9 cellular contexts compared by ENCODE assay signal in genomic region chr6:142857609-142858195, GRCh38.
DNase-seq lines count a peak whose midpoint lies in the region; ATAC-seq and TF ChIP-seq lines count a peak whose summit lies in the region.
"Had no signal": no experiment of that assay in that cellular context is flagged by ENCODE, and none has a peak within 500 bp of the region (broad histone marks: within the 10 kb centered on the region; RNA-seq: fewer than 3 reads in every experiment).

No MANE protein-coding gene starts in this region.

- H3K4me1 Mint-ChIP-seq in activated T-cell treated with anti-CD3 and anti-CD28 coated beads, Interleukin-2, amount 50 U/mL, for 72 hours (ENCODE audit: low read depth), result peaks cover 86% of the 10 kb centered on the region

- peak; percentile 13 for ATAC-seq in GM19372 (IDR thresholded peaks at IDR 0.05; ENCODE audit: low read depth, unreplicated experiment)
- ATAC-seq in HG03039 (IDR thresholded peaks at IDR 0.05; ENCODE audit: unreplicated experiment), result peak; percentile 10
- peak in 1 of 2 donors; percentile 3 for ATAC-seq in activated T-cell treated with anti-CD3 and anti-CD28 coated beads, Interleukin-2, amount 50 U/mL, for 72 hours (replicated peaks in 1 of 2)

- intact Hi-C loops in spleen (cut with DNase I; ENCODE audit: low total_unique reads), result no loop called here

- H3K4me1 ChIP-seq in spleen, result peaks cover 9 to 92% (median 60%) of the 10 kb centered on the region in 6 donors

- 31 to 44% (median 36%) methylated on average over 10 of the region's 10 CpGs for WGBS in spleen, 5 donors

- H3K4me3 Mint-ChIP-seq in activated T-cell treated with anti-CD3 and anti-CD28 coated beads, Interleukin-2, amount 50 U/mL, for 72 hours, result peak overlapping the region; percentile 72 to 82

- peak overlapping the region; percentile 98 for H3K27ac Mint-ChIP-seq in activated T-cell treated with anti-CD3 and anti-CD28 coated beads, Interleukin-2, amount 50 U/mL, for 72 hours

- no peak for DNase-seq in activated T-cell treated with anti-CD3 and anti-CD28 coated beads, Interleukin-2, amount 50 U/mL, for 72 hours
- DNase-seq in spleen (peak; percentile 80), MV-4-11 (lab: John Stamatoyannopoulos, UW) (no peak), OCI-M2 (lab: John Stamatoyannopoulos, UW; ENCODE audit: unreplicated experiment) (no peak), UCSD-AML1 (lab: John Stamatoyannopoulos, UW; ENCODE audit: unreplicated experiment) (no peak)
- DNase-seq: SHP77 had no signal

- peaks cover 2 to 13% of the 10 kb centered on the region in 2 donors for H3K36me3 Mint-ChIP-seq in activated T-cell treated with anti-CD3 and anti-CD28 coated beads, Interleukin-2, amount 50 U/mL, for 72 hours (ENCODE audit: insufficient read depth in 2 of 2)

- H3K36me3 ChIP-seq in spleen, result no peaks in the 10 kb centered on the region
- H3K36me3 ChIP-seq: neutrophil had no signal

- H3K27ac ChIP-seq in spleen, result peak overlapping the region; percentile 61 to 91 (median 76)
- H3K27ac ChIP-seq: neutrophil had no signal

- no peaks in the 10 kb centered on the region for H3K27me3 Mint-ChIP-seq in activated T-cell treated with anti-CD3 and anti-CD28 coated beads, Interleukin-2, amount 50 U/mL, for 72 hours (ENCODE audit: low read depth)

- TF ChIP-seq CTCF in spleen (IDR thresholded peaks at IDR 0.05 in 8 of 11, conservative IDR thresholded peaks at IDR 0.05 in 3 of 11), result no peak

- peak overlapping the region in 4 of 8 donors; percentile 7 to 55 (median 14) for H3K4me3 ChIP-seq in spleen

- no peaks in the 10 kb centered on the region for H3K27me3 ChIP-seq in spleen (replicated peaks in 1 of 7)

- H3K9me3 ChIP-seq in spleen, result no peaks in the 10 kb centered on the region
- H3K9me3 ChIP-seq: neutrophil had no signal

- peaks cover 0 to 3% of the 10 kb centered on the region in 2 donors for H3K9me3 Mint-ChIP-seq in activated T-cell treated with anti-CD3 and anti-CD28 coated beads, Interleukin-2, amount 50 U/mL, for 72 hours

- no peak for TF ChIP-seq POLR2A in spleen (IDR thresholded peaks at IDR 0.05)
